ENCODE assay signal across 8 cellular contexts in genomic region chrX:134782796-134783195, GRCh38. TPM values are rescaled to one million over a fixed set of nuclear protein-coding genes. Genes with fewer than 3 reads are reported as not detected.
DNase-seq lines count a peak whose midpoint lies in the region; ATAC-seq and TF ChIP-seq lines count a peak whose summit lies in the region.

No MANE protein-coding gene starts in this region.

- POLR2A ChIA-PET in A673 (lab: Charles Lee; ENCODE audit: low non-redundant PET): interaction anchor here (0.7 kb wide), 1 partner anchor 212 kb away, joined by 3 read pairs; no protein-coding TSS in a partner anchor

- peaks cover 33% of the 10 kb centered on the region for H3K36me3 ChIP-seq in A673 (ENCODE audit: insufficient read depth, low read length, poor library complexity, severe bottlenecking)

- no peak for ATAC-seq in HG03045 (IDR thresholded peaks at IDR 0.05; ENCODE audit: unreplicated experiment)

- peak; percentile 58 for TF ChIP-seq CTCF in A673 (conservative IDR thresholded peaks at IDR 0.05; ENCODE audit: low read depth, low read length)
- peak; percentile 36 for TF ChIP-seq CTCF in GM13977 (IDR thresholded peaks at IDR 0.05; ENCODE audit: extremely low read depth, insufficient read depth, missing control alignments)
- TF ChIP-seq CTCF in VCaP (conservative IDR thresholded peaks at IDR 0.05): peak; percentile 72

- no peaks in the 10 kb centered on the region for H3K4me1 ChIP-seq in A673 (ENCODE audit: insufficient read depth, low read length, poor library complexity, severe bottlenecking)

- BruUV-seq in A673 (replicated peaks; lab: Mats Ljungman, UMichigan): no TSS peak

- CTCF ChIA-PET in A673 (lab: Charles Lee): interaction anchor here (0.7 to 1.0 kb wide), 3 partner anchors 15 to 299 kb away, joined by 4 to 8 read pairs (median 7); no protein-coding TSS in a partner anchor

- no peak overlapping the region for H3K4me3 ChIP-seq in A673 (ENCODE audit: low read depth, low read length, poor library complexity, severe bottlenecking)

- no peaks in the 10 kb centered on the region for H3K9me3 ChIP-seq in A673 (ENCODE audit: low read depth, low read length, poor library complexity, severe bottlenecking)

- DNase-seq in A673 (ENCODE audit: low spot score): peak; percentile 54
- no peak for DNase-seq in GM13977 (ENCODE audit: low spot score)
- peak; percentile 55 for DNase-seq in iris pigment epithelial cell (ENCODE audit: low read depth)
- DNase-seq in NCI-H2107 treated with DMSO at 0.1 percent for 48 hours (lab: John Stamatoyannopoulos, UW; ENCODE audit: unreplicated experiment): no peak
- no peak for DNase-seq in SHP77 treated with DMSO at 0.1 percent for 48 hours (lab: John Stamatoyannopoulos, UW)
- no peak for DNase-seq in cerebellum (ENCODE audit: low spot score)

- in situ Hi-C loops in GM13977 (cut with MboI; ENCODE audit: low pct_unique_long_range_greater_than_20kb, low sequenced_read_pairs, unreplicated experiment): no loop called here

- no peaks in the 10 kb centered on the region for H3K27me3 ChIP-seq in A673 (replicated peaks; ENCODE audit: insufficient read depth, low read depth, low read length, poor library complexity)

- intact Hi-C loops in A673 (cut with micrococcal nuclease; ENCODE audit: unreplicated experiment): loop anchor here (2.0 to 5.0 kb wide), 2 partner anchors 125 to 298 kb away; no protein-coding TSS in a partner anchor

- H3K27ac ChIP-seq in A673 (ENCODE audit: low read depth, low read length, poor library complexity, severe bottlenecking) (no peak overlapping the region), VCaP (no peak overlapping the region)

RNA-seq across cellular contexts. Expression of gene PABIR2, which starts 14.2 kb away (rescaled TPM):
- total RNA-seq in A673 (2021) (37.2 and 39.4 TPM in 2 replicates), cerebellum (11.7 TPM)

Comparison
In these comparisons a context has a peak if more than half of its experiments do, and no peak if none do; other contexts are left out.
1. DNase-seq: peak in A673 (single experiment) and iris pigment epithelial cell (single experiment); none in GM13977 (single experiment), NCI-H2107 treated with DMSO at 0.1 percent for 48 hours (single experiment), SHP77 treated with DMSO at 0.1 percent for 48 hours (single experiment) and cerebellum (single experiment).
2. Peak in every context shown above with its lines, with median percentiles within 50 percentile points of each other: CTCF ChIP-seq.